1 cellular context compared by ENCODE assay signal in the genomic region with DNA sequence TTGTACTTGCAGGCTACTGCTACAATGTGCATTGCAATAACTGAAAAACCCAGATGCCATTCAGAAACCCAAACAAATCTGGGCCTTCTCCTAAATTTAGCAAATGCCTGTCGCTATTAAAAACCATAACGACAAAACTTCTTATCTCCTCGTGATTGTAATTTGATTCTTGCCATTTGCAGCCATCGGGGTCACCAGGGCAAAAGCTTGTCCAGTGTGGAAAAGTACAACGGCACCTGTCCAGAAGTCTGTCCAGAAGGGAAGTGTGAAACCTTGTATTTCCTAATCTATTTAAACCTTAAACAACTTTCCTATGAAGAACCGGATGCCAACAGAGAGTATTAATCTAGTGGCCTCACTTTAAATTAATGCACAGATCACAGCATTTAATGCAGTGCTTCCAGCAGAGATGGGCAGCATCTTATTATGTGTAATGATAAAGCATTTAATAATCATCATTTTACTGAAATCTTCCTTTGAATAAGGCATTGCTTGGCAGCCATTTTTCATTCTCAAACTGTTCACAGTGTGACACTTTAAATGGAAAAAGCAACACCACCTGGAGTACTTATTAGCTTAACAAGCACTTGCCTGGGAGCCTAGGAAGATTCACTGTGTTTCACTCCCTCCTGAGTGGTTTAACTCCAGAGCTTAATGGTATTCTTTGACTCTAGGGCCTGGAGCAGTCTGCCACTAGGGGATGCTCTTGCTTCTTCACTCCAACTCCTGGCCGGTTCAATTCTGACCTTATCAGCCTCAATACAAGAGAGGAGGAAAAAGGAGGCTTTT.
TF ChIP-seq lines count a peak whose summit lies in the region.

No MANE protein-coding gene starts in this region.

TF ChIP-seq in K562, 482 proteins besides CTCF, POLR2A, EP300 and RAD21 (continued from another document):
- TF ChIP-seq, protein P1, sequence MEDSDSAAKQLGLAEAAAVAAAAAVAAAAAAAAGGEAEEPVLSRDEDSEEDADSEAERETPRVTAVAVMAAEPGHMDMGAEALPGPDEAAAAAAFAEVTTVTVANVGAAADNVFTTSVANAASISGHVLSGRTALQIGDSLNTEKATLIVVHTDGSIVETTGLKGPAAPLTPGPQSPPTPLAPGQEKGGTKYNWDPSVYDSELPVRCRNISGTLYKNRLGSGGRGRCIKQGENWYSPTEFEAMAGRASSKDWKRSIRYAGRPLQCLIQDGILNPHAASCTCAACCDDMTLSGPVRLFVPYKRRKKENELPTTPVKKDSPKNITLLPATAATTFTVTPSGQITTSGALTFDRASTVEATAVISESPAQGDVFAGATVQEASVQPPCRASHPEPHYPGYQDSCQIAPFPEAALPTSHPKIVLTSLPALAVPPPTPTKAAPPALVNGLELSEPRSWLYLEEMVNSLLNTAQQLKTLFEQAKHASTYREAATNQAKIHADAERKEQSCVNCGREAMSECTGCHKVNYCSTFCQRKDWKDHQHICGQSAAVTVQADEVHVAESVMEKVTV (CRISPR knock-in tag; IDR thresholded peaks at IDR 0.05): peak; percentile 84
- TF ChIP-seq ZC3H11A (IDR thresholded peaks at IDR 0.05; ENCODE audit: low read depth, low read length) (no peak), SAFB (IDR thresholded peaks at IDR 0.05; ENCODE audit: borderline replicate concordance, low read depth, low read length) (no peak), SLC30A9 (CRISPR knock-in tag; IDR thresholded peaks at IDR 0.05) (no peak), POLR2G (IDR thresholded peaks at IDR 0.05; ENCODE audit: low read depth, low read length) (no peak), ZBTB8A (IDR thresholded peaks at IDR 0.05; ENCODE audit: partially characterized antibody) (no peak), NCOA4 (IDR thresholded peaks at IDR 0.05; ENCODE audit: partially characterized antibody) (no peak), MBD2 (IDR thresholded peaks at IDR 0.05; ENCODE audit: borderline replicate concordance, low read depth) (no peak), GATA2 (CRISPR knock-in tag; IDR thresholded peaks at IDR 0.05) (peak; percentile 13; the same call in 1 of the 2 replicates), MYC (IDR thresholded peaks at IDR 0.05; ENCODE audit: low read depth, low read length) (no peak), MYC (CRISPR knock-in tag; IDR thresholded peaks at IDR 0.05; ENCODE audit: borderline replicate concordance, low read depth) (no peak), YY1 (IDR thresholded peaks at IDR 0.05; ENCODE audit: borderline replicate concordance in 1 of 3, control insufficient read depth in 1 of 3, extremely low read depth in 1 of 3, insufficient read depth in 3 of 3, insufficient read length in 1 of 3, insufficient replicate concordance in 2 of 3, low read depth in 1 of 3, low read length in 2 of 3) (peak in 1 of 3 experiments; percentile 22), SRSF7 (optimal IDR thresholded peaks at IDR 0.05; ENCODE audit: low read depth, low read length) (no peak), RBM17 (IDR thresholded peaks at IDR 0.05; ENCODE audit: borderline replicate concordance, low read depth, low read length) (no peak), ZNF79 (CRISPR knock-in tag; IDR thresholded peaks at IDR 0.05; ENCODE audit: low read depth) (no peak), TEAD1 (CRISPR knock-in tag; IDR thresholded peaks at IDR 0.05) (no peak), MIER1 (IDR thresholded peaks at IDR 0.05; ENCODE audit: low read depth) (no peak), SMC3 (conservative IDR thresholded peaks at IDR 0.05; ENCODE audit: insufficient read depth, low read depth, low read length) (peak; percentile 92), JUND (IDR thresholded peaks at IDR 0.05; ENCODE audit: borderline replicate concordance, low read depth, low read length) (0 out of 2 replicates have a peak, but pooled peaks have one; percentile 21), JUND (tag; IDR thresholded peaks at IDR 0.05; ENCODE audit: borderline replicate concordance, low read depth, low read length) (no peak), RBBP5 (IDR thresholded peaks at IDR 0.05; ENCODE audit: borderline replicate concordance, insufficient read depth, low read length, poor library complexity, severe bottlenecking) (no peak), DNMT1 (IDR thresholded peaks at IDR 0.05) (no peak), RCOR1 (IDR thresholded peaks at IDR 0.05; ENCODE audit: borderline replicate concordance in 1 of 2, low read depth in 2 of 2, low read length in 2 of 2) (0 out of 4 replicates have a peak, but pooled peaks of 1 of the 2 experiments have one; percentile 15), XRCC5 (IDR thresholded peaks at IDR 0.05; ENCODE audit: low read depth, low read length) (no peak), YBX1 (IDR thresholded peaks at IDR 0.05) (no peak), BRCA1 (IDR thresholded peaks at IDR 0.05) (no peak), BRCA1 (CRISPR knock-in tag; IDR thresholded peaks at IDR 0.05) (no peak), STAG1 (CRISPR knock-in tag; IDR thresholded peaks at IDR 0.05; ENCODE audit: borderline replicate concordance) (peak; percentile 49; the same call in 1 of the 2 replicates), KLF16 (IDR thresholded peaks at IDR 0.05) (peak; percentile 73; the same call in 1 of the 2 replicates), HOXB6 (CRISPR knock-in tag; IDR thresholded peaks at IDR 0.05; ENCODE audit: borderline replicate concordance) (no peak), BHLHE40 (IDR thresholded peaks at IDR 0.05; ENCODE audit: low read length) (no peak), ZNF12 (CRISPR knock-in tag; IDR thresholded peaks at IDR 0.05) (no peak), ZBTB17 (CRISPR knock-in tag; IDR thresholded peaks at IDR 0.05) (no peak), FOXJ3 (CRISPR knock-in tag; IDR thresholded peaks at IDR 0.05) (no peak), FOXO4 (CRISPR knock-in tag; IDR thresholded peaks at IDR 0.05) (no peak), TARDBP (IDR thresholded peaks at IDR 0.05) (no peak), ZNF76 (CRISPR knock-in tag; IDR thresholded peaks at IDR 0.05; ENCODE audit: borderline replicate concordance) (no peak), ESRRB (CRISPR knock-in tag; IDR thresholded peaks at IDR 0.05; ENCODE audit: borderline replicate concordance) (no peak)
- TF ChIP-seq, protein P2, sequence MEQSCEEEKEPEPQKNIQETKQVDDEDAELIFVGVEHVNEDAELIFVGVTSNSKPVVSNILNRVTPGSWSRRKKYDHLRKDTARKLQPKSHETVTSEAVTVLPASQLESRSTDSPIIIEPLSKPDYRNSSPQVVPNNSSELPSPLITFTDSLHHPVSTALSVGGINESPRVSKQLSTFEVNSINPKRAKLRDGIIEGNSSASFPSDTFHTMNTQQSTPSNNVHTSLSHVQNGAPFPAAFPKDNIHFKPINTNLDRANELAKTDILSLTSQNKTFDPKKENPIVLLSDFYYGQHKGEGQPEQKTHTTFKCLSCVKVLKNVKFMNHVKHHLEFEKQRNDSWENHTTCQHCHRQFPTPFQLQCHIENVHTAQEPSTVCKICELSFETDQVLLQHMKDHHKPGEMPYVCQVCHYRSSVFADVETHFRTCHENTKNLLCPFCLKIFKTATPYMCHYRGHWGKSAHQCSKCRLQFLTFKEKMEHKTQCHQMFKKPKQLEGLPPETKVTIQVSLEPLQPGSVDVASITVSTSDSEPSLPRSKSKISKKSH (CRISPR knock-in tag; IDR thresholded peaks at IDR 0.05): no peak
- TF ChIP-seq, protein P3, sequence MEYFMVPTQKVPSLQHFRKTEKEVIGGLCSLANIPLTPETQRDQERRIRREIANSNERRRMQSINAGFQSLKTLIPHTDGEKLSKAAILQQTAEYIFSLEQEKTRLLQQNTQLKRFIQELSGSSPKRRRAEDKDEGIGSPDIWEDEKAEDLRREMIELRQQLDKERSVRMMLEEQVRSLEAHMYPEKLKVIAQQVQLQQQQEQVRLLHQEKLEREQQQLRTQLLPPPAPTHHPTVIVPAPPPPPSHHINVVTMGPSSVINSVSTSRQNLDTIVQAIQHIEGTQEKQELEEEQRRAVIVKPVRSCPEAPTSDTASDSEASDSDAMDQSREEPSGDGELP (CRISPR knock-in tag; IDR thresholded peaks at IDR 0.05; ENCODE audit: borderline replicate concordance): no peak
- TF ChIP-seq, protein P4, sequence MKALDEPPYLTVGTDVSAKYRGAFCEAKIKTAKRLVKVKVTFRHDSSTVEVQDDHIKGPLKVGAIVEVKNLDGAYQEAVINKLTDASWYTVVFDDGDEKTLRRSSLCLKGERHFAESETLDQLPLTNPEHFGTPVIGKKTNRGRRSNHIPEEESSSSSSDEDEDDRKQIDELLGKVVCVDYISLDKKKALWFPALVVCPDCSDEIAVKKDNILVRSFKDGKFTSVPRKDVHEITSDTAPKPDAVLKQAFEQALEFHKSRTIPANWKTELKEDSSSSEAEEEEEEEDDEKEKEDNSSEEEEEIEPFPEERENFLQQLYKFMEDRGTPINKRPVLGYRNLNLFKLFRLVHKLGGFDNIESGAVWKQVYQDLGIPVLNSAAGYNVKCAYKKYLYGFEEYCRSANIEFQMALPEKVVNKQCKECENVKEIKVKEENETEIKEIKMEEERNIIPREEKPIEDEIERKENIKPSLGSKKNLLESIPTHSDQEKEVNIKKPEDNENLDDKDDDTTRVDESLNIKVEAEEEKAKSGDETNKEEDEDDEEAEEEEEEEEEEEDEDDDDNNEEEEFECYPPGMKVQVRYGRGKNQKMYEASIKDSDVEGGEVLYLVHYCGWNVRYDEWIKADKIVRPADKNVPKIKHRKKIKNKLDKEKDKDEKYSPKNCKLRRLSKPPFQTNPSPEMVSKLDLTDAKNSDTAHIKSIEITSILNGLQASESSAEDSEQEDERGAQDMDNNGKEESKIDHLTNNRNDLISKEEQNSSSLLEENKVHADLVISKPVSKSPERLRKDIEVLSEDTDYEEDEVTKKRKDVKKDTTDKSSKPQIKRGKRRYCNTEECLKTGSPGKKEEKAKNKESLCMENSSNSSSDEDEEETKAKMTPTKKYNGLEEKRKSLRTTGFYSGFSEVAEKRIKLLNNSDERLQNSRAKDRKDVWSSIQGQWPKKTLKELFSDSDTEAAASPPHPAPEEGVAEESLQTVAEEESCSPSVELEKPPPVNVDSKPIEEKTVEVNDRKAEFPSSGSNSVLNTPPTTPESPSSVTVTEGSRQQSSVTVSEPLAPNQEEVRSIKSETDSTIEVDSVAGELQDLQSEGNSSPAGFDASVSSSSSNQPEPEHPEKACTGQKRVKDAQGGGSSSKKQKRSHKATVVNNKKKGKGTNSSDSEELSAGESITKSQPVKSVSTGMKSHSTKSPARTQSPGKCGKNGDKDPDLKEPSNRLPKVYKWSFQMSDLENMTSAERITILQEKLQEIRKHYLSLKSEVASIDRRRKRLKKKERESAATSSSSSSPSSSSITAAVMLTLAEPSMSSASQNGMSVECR (CRISPR knock-in tag; IDR thresholded peaks at IDR 0.05): no peak
